ENCODE assay signal across 34 cellular contexts in genomic region chr9:101702257-101702656, GRCh38. TPM values are rescaled to one million over a fixed set of nuclear protein-coding genes. Genes with fewer than 3 reads are reported as not detected.
"Had no signal": no experiment of that assay in that cellular context is flagged by ENCODE, and none has a peak within 500 bp of the region (broad histone marks: within the 10 kb centered on the region; RNA-seq: fewer than 3 reads in every experiment).

No MANE protein-coding gene starts in this region.

- H3K36me3 Mint-ChIP-seq: activated CD4-positive, alpha-beta memory T cell treated with anti-CD3 and anti-CD28 coated beads for 36 hours; activated naive CD4-positive, alpha-beta T cell treated with anti-CD3 and anti-CD28 coated beads, Interleukin-2, amount 50 U/mL, for 72 hours had no signal

- H3K36me3 ChIP-seq: adrenal gland, breast epithelium, MG63, SJCRH30, WERI-Rb-1 had no signal

- ATAC-seq: activated T-cell treated with anti-CD3 and anti-CD28 coated beads, Interleukin-2, amount 50 U/mL, for 4 hours; body of pancreas had no signal

- H3K27me3 ChIP-seq: adrenal gland, body of pancreas, breast epithelium, MG63, SJCRH30 had no signal

- H3K4me1 ChIP-seq: adrenal gland, breast epithelium, SJCRH30 had no signal

- H3K27ac ChIP-seq: adrenal gland, body of pancreas, breast epithelium, PC-9, SJCRH30, SK-N-MC, WERI-Rb-1 had no signal

- H3K4me3 Mint-ChIP-seq: activated CD4-positive, alpha-beta memory T cell treated with anti-CD3 and anti-CD28 coated beads for 36 hours; activated CD4-positive, alpha-beta T cell treated with anti-CD3 and anti-CD28 coated beads, Interleukin-2, amount 10 ng/mL, durations not matched to agents 7 days and 5 days; activated naive CD4-positive, alpha-beta T cell treated with anti-CD3 and anti-CD28 coated beads for 36 hours; activated T-cell treated with anti-CD3 and anti-CD28 coated beads, Interleukin-2, amount 50 U/mL, for 4 hours; activated T-helper 1 cell treated with anti-CD3 and anti-CD28 coated beads, Interleukin-12 subunit alpha, Interleukin-12 subunit beta, Interleukin-2, Interleukin-4 antibody, amounts not matched to agents 30 ng/mL and 10 ng/mL and 1 ng/mL, durations not matched to agents 14 hours and 24 hours and 36 hours had no signal

- H3K9me3 ChIP-seq: adrenal gland, body of pancreas, breast epithelium, MG63, SJCRH30 had no signal

- DNase-seq: activated CD4-positive, alpha-beta memory T cell treated with anti-CD3 and anti-CD28 coated beads for 36 hours; activated CD4-positive, alpha-beta T cell treated with anti-CD3 and anti-CD28 coated beads, Interleukin-2, amount 10 ng/mL, durations not matched to agents 7 days and 5 days; activated CD8-positive, alpha-beta memory T cell treated with anti-CD3 and anti-CD28 coated beads, Interleukin-2, amount 50 U/mL, for 4 hours; activated gamma-delta T cell treated with Interleukin-2 at 50 U/mL for 16 hours; activated naive CD4-positive, alpha-beta T cell treated with anti-CD3 and anti-CD28 coated beads for 36 hours; activated T-cell treated with anti-CD3 and anti-CD28 coated beads for 4 hours; activated T-cell treated with anti-CD3 and anti-CD28 coated beads, Interleukin-2, amount 50 U/mL, for 4 hours; adrenal gland; body of pancreas; caudate nucleus; cerebellar nuclear complex; Karpas-422; MG63; NCI-H1048; NCI-H1436 treated with DMSO at 0.1 percent for 48 hours; NCI-H1694 treated with DMSO at 0.1 percent for 48 hours; NCI-H2029; NCI-H345; NCI-H526; NCI-H748 treated with DMSO at 0.1 percent for 48 hours; NK-92 treated with Interleukin-12 subunit alpha and Interleukin-12 subunit beta, amount 100 ng/mL, for 24 hours; PC-9; SHP77; SJCRH30; T1000; WERI-Rb-1 had no signal

- H3K4me3 ChIP-seq: adrenal gland, body of pancreas, breast epithelium, MG63, PC-9, SJCRH30, SK-N-MC had no signal

- H3K9me3 Mint-ChIP-seq: activated CD4-positive, alpha-beta memory T cell treated with anti-CD3 and anti-CD28 coated beads for 36 hours; activated CD4-positive, alpha-beta T cell treated with anti-CD3 and anti-CD28 coated beads, Interleukin-2, amount 10 ng/mL, durations not matched to agents 7 days and 5 days; activated naive CD4-positive, alpha-beta T cell treated with anti-CD3 and anti-CD28 coated beads for 36 hours; activated T-cell treated with anti-CD3 and anti-CD28 coated beads, Interleukin-2, amount 50 U/mL, for 4 hours; activated T-helper 1 cell treated with anti-CD3 and anti-CD28 coated beads, Interleukin-12 subunit alpha, Interleukin-12 subunit beta, Interleukin-2, Interleukin-4 antibody, amounts not matched to agents 30 ng/mL and 10 ng/mL and 1 ng/mL, durations not matched to agents 14 hours and 24 hours and 36 hours had no signal

- H2AFZ ChIP-seq: PC-9 had no signal

- H3K27ac Mint-ChIP-seq: activated CD4-positive, alpha-beta memory T cell treated with anti-CD3 and anti-CD28 coated beads for 36 hours; activated CD4-positive, alpha-beta T cell treated with anti-CD3 and anti-CD28 coated beads, Interleukin-2, amount 10 ng/mL, durations not matched to agents 7 days and 5 days; activated naive CD4-positive, alpha-beta T cell treated with anti-CD3 and anti-CD28 coated beads for 36 hours; activated naive CD4-positive, alpha-beta T cell treated with anti-CD3 and anti-CD28 coated beads, Interleukin-2, amount 50 U/mL, for 72 hours; activated T-helper 1 cell treated with anti-CD3 and anti-CD28 coated beads, Interleukin-12 subunit alpha, Interleukin-12 subunit beta, Interleukin-2, Interleukin-4 antibody, amounts not matched to agents 30 ng/mL and 10 ng/mL and 1 ng/mL, durations not matched to agents 14 hours and 24 hours and 36 hours had no signal

- H3K4me2 ChIP-seq: PC-9 had no signal

RNA-seq across cellular contexts. Expression of gene GRIN3A, which starts 36.2 kb away (rescaled TPM):
- total RNA-seq: activated CD4-positive, alpha-beta memory T cell treated with anti-CD3 and anti-CD28 coated beads for 36 hours; activated CD4-positive, alpha-beta T cell treated with anti-CD3 and anti-CD28 coated beads, Interleukin-2, amount 10 ng/mL, durations not matched to agents 7 days and 5 days; activated naive CD4-positive, alpha-beta T cell treated with anti-CD3 and anti-CD28 coated beads for 36 hours; activated T-cell treated with anti-CD3 and anti-CD28 coated beads, Interleukin-2, amount 50 U/mL, for 4 hours; activated T-helper 1 cell treated with anti-CD3 and anti-CD28 coated beads, Interleukin-12 subunit alpha, Interleukin-12 subunit beta, Interleukin-2, Interleukin-4 antibody, amounts not matched to agents 30 ng/mL and 10 ng/mL and 1 ng/mL, durations not matched to agents 14 hours and 24 hours and 36 hours; astrocyte; NCI-H460; PC-9; SJCRH30; T-helper 1 cell treated with Interleukin-12 subunit alpha and Interleukin-12 subunit beta and Interleukin-4 antibody, amounts not matched to agents 30 ng/mL and 1 ng/mL, for 36 hours; T-helper 2 cell treated with Interferon-gamma antibody and Interleukin-4, amounts not matched to agents 100 ng/mL and 5 ng/mL, for 36 hours had no signal
